24 cellular contexts compared by ENCODE assay signal in genomic region chr7:16900212-16900768, GRCh38. TPM values are rescaled to one million over a fixed set of nuclear protein-coding genes. Genes with fewer than 3 reads are reported as not detected.
DNase-seq lines count a peak whose midpoint lies in the region; ATAC-seq, FAIRE-seq and TF ChIP-seq lines count a peak whose summit lies in the region.
"Had no signal": no experiment of that assay in that cellular context is flagged by ENCODE, and none has a peak within 500 bp of the region (broad histone marks: within the 10 kb centered on the region; RNA-seq: fewer than 3 reads in every experiment).

No MANE protein-coding gene starts in this region.

- WGBS in HepG2 (ENCODE audit: low lambda C conversion rate) = 41% methylated on average over 3 of the region's 4 CpGs
- 59% methylated on average over 2 of the region's 4 CpGs for whole genome bisulfite sequencing in right lobe of liver (ENCODE audit: insufficient coverage, low coverage, low lambda C conversion rate, missing lambda C conversion rate)

- CTCF ChIA-PET in HepG2 (lab: Yijun Ruan, JAX; ENCODE audit: low intra/inter-chr PET ratio, low total read pairs) = no interaction called here

- no peak overlapping the region for H3K4me2 ChIP-seq in HepG2 (ENCODE audit: low read depth, low read length)

- no peaks in the 10 kb centered on the region for H3K9me3 ChIP-seq in HepG2 (ENCODE audit: low read length)
- H3K9me3 ChIP-seq in right lobe of liver = no peaks in the 10 kb centered on the region
- no peaks in the 10 kb centered on the region for H3K9me3 ChIP-seq in RWPE2 (ENCODE audit: severe bottlenecking)
- no peaks in the 10 kb centered on the region for H3K9me3 ChIP-seq in T-helper 17 cell (ENCODE audit: control insufficient read depth, low read length, poor library complexity, severe bottlenecking)

- no peaks in the 10 kb centered on the region for H3K79me2 ChIP-seq in HepG2 (ENCODE audit: insufficient read depth, low read length)

- H3K9ac ChIP-seq in HepG2 (ENCODE audit: insufficient read depth, low read depth, low read length) = no peak overlapping the region

- TF ChIP-seq EP300 in HepG2 (IDR thresholded peaks at IDR 0.05; ENCODE audit: low read depth in 2 of 2, low read length in 2 of 2) (no peak), HepG2 (CRISPR knock-in tag; IDR thresholded peaks at IDR 0.05; ENCODE audit: borderline replicate concordance) (no peak)

- intact Hi-C loops in HepG2 (cut with micrococcal nuclease; ENCODE audit: unreplicated experiment) (no loop called here), right lobe of liver (cut with DNase I) (no loop called here)

- no peaks in the 10 kb centered on the region for H4K20me1 ChIP-seq in HepG2 (ENCODE audit: insufficient read depth, low read length)

- no peaks in the 10 kb centered on the region for H3K36me3 ChIP-seq in HepG2 (replicated peaks in 1 of 2; ENCODE audit: control insufficient read depth in 1 of 2, insufficient read depth in 2 of 2, low read length in 2 of 2)
- H3K36me3 ChIP-seq in right lobe of liver = no peaks in the 10 kb centered on the region
- H3K36me3 ChIP-seq in RWPE2 (ENCODE audit: low read depth) = no peaks in the 10 kb centered on the region
- H3K36me3 ChIP-seq in brain microvascular endothelial cell (replicated peaks) = no peaks in the 10 kb centered on the region

- no peak for FAIRE-seq in HepG2 (lab: Jason Lieb, UNC)
- FAIRE-seq: A204.1 had no signal

- H3K27me3 ChIP-seq in HepG2 (ENCODE audit: control insufficient read depth in 1 of 2, insufficient read depth in 2 of 2, low read length in 2 of 2) = no peaks in the 10 kb centered on the region
- no peaks in the 10 kb centered on the region for H3K27me3 ChIP-seq in right lobe of liver
- H3K27me3 ChIP-seq in RWPE2 (ENCODE audit: insufficient read depth, poor library complexity, severe bottlenecking) = no peaks in the 10 kb centered on the region
- no peaks in the 10 kb centered on the region for H3K27me3 ChIP-seq in brain microvascular endothelial cell (replicated peaks)

- H3K4me3 ChIP-seq in HepG2 (replicated peaks in 1 of 3; ENCODE audit: insufficient read depth in 1 of 3, low read depth in 2 of 3, low read length in 3 of 3) = no peak overlapping the region
- no peak overlapping the region for H3K4me3 ChIP-seq in right lobe of liver
- no peak overlapping the region for H3K4me3 ChIP-seq in RWPE2 (ENCODE audit: severe bottlenecking)
- no peak overlapping the region for H3K4me3 ChIP-seq in epithelial cell of esophagus (ENCODE audit: low read length)
- H3K4me3 ChIP-seq in brain microvascular endothelial cell (ENCODE audit: low read depth, low read length) = no peak overlapping the region

- no peak for TF ChIP-seq CTCF in HepG2 (CRISPR knock-in tag; IDR thresholded peaks at IDR 0.05)
- TF ChIP-seq CTCF in right lobe of liver (IDR thresholded peaks at IDR 0.05) = no peak
- no peak for TF ChIP-seq CTCF in RWPE2 (IDR thresholded peaks at IDR 0.05; ENCODE audit: poor library complexity, severe bottlenecking)
- no peak for TF ChIP-seq CTCF in epithelial cell of esophagus (IDR thresholded peaks at IDR 0.05; ENCODE audit: insufficient read depth, low read depth, low read length, missing control alignments)
- TF ChIP-seq CTCF in brain microvascular endothelial cell (IDR thresholded peaks at IDR 0.05; ENCODE audit: low read depth, low read length, missing control alignments) = no peak

- in situ Hi-C loops in HepG2 (cut with HindIII; ENCODE audit: extremely low pct_ligation_motif_present, low pct_unique_long_range_greater_than_20kb) (no loop called here), brain microvascular endothelial cell (cut with HindIII; ENCODE audit: low pct_ligation_motif_present, low sequenced_read_pairs) (no loop called here)

- H3K27ac Mint-ChIP-seq in T-helper 17 cell = no peak overlapping the region
- H3K27ac Mint-ChIP-seq: CD14-positive monocyte had no signal

- no peaks in the 10 kb centered on the region for H3K4me1 Mint-ChIP-seq in T-helper 17 cell
- H3K4me1 Mint-ChIP-seq: CD14-positive monocyte had no signal

- H3K27me3 Mint-ChIP-seq in T-helper 17 cell = no peaks in the 10 kb centered on the region

- no peaks in the 10 kb centered on the region for H3K36me3 Mint-ChIP-seq in T-helper 17 cell (ENCODE audit: low read depth)
- H3K36me3 Mint-ChIP-seq: CD14-positive monocyte had no signal

- H2AFZ ChIP-seq in HepG2 (ENCODE audit: low read length) = no peak overlapping the region

- H3K27ac ChIP-seq in HepG2 (ENCODE audit: extremely low read length, insufficient read depth, low read length) = no peak overlapping the region
- no peak overlapping the region for H3K27ac ChIP-seq in right lobe of liver
- H3K27ac ChIP-seq in RWPE2 (ENCODE audit: poor library complexity, severe bottlenecking) = peak overlapping the region; percentile 26
- no peak overlapping the region for H3K27ac ChIP-seq in brain microvascular endothelial cell

- ATAC-seq in HepG2 (no peak), right lobe of liver (no peak), RWPE2 (ENCODE audit: low read depth) (no peak), T-helper 17 cell (no peak)
- ATAC-seq: HCT116, SK-N-SH treated with all-trans-retinoic acid at 6 μM for 48 hours had no signal

- TF ChIP-seq POLR2A in HepG2 (IDR thresholded peaks at IDR 0.05; ENCODE audit: insufficient read depth in 1 of 2, low read depth in 2 of 2, low read length in 2 of 2) = no peak
- no peak for TF ChIP-seq POLR2A in right lobe of liver (IDR thresholded peaks at IDR 0.05)

- no TSS peak for BruUV-seq in HepG2 (replicated peaks; lab: Mats Ljungman, UMichigan)

- TF ChIP-seq RAD21 in HepG2 (CRISPR knock-in tag; IDR thresholded peaks at IDR 0.05) = no peak

- POLR2A ChIA-PET in HepG2 (lab: Yijun Ruan, JAX) = no interaction called here

- peaks cover 4% of the 10 kb centered on the region for H3K4me1 ChIP-seq in HepG2 (ENCODE audit: insufficient read depth, low read length)
- H3K4me1 ChIP-seq in right lobe of liver = no peaks in the 10 kb centered on the region
- peaks cover 7% of the 10 kb centered on the region for H3K4me1 ChIP-seq in RWPE2 (ENCODE audit: insufficient read depth, poor library complexity, severe bottlenecking)

- H3K4me3 Mint-ChIP-seq in T-helper 17 cell = no peak overlapping the region
- H3K4me3 Mint-ChIP-seq: CD14-positive monocyte had no signal

- DNase-seq in HepG2 (ENCODE audit: low spot score) (no peak), right lobe of liver (no peak), RWPE2 (ENCODE audit: low spot score) (no peak), epithelial cell of esophagus (ENCODE audit: low read depth) (peak; percentile 71), Kasumi-1 (lab: John Stamatoyannopoulos, UW) (no peak), T-helper 17 cell (no peak), brain microvascular endothelial cell (no peak)
- DNase-seq in stimulated activated CD8-positive, alpha-beta memory T cell treated with anti-CD3 and anti-CD28 coated beads, Interleukin-4, amount 100 ng/mL, for 48 hours = no peak
- DNase-seq: GDM1, GOT3, NCI-H1105 treated with DMSO at 0.1 percent for 48 hours, NCI-H1694, NCI-H2081 treated with DMSO at 0.1 percent for 48 hours, NCI-H2171 treated with DMSO at 0.1 percent for 48 hours, NCI-H524 treated with DMSO at 0.1 percent for 48 hours, SHP77 treated with DMSO at 0.1 percent for 48 hours had no signal

TF ChIP-seq in HepG2, 621 proteins besides CTCF, POLR2A, EP300 and RAD21 (continues in another document):
- TF ChIP-seq CEBPB (IDR thresholded peaks at IDR 0.05; ENCODE audit: borderline replicate concordance, low read depth, low read length) = peak; percentile 73
- 0 out of 2 replicates have a peak, but pooled peaks have one; percentile 13 for TF ChIP-seq CEBPG (CRISPR knock-in tag; IDR thresholded peaks at IDR 0.05)

RNA-seq across cellular contexts. Expression of gene AGR3, which starts 18.5 kb away (rescaled TPM):
- total RNA-seq in HepG2 (2016; rRNA removed; fragmentation: Illumina TruSeq; extraction: Trizol) = not detected in 2 replicates
- not detected in 2 replicates for total RNA-seq in HepG2 (2016; cell fraction: cytosol; rRNA removed; fragmentation: Illumina TruSeq; extraction: Trizol; ENCODE audit: low read depth)
- total RNA-seq in HepG2 (2016; cell fraction: insoluble cytoplasmic fraction; rRNA removed; fragmentation: Illumina TruSeq; extraction: Trizol) = not detected in 2 replicates
- total RNA-seq in HepG2 (2016; cell fraction: membrane; rRNA removed; fragmentation: Illumina TruSeq; extraction: Trizol) = not detected in 2 replicates
- not detected in 2 replicates for total RNA-seq in HepG2 (2016; cell fraction: nucleus; rRNA removed; fragmentation: Illumina TruSeq; extraction: Trizol)
- not detected in 2 replicates for polyA plus RNA-seq in HepG2 (2011; rRNA removed)
- not detected in 2 replicates for polyA plus RNA-seq in HepG2 (2011; cell fraction: cytosol; rRNA removed)
- polyA plus RNA-seq in HepG2 (2011; cell fraction: nucleus; rRNA removed) = not detected in 2 replicates
- polyA plus RNA-seq in HepG2 (2012) = not detected in 2 replicates
- polyA plus RNA-seq in HepG2 (2016; cell fraction: cytosol; fragmentation: Illumina TruSeq; extraction: Trizol; ENCODE audit: low read depth) = not detected in 2 replicates
- not detected in 2 replicates for polyA plus RNA-seq in HepG2 (2016; cell fraction: insoluble cytoplasmic fraction; fragmentation: Illumina TruSeq; extraction: Trizol; ENCODE audit: low read depth)
- not detected in 2 replicates for polyA plus RNA-seq in HepG2 (2016; cell fraction: membrane; fragmentation: Illumina TruSeq; extraction: Trizol; ENCODE audit: low read depth)
- not detected in 2 replicates for polyA plus RNA-seq in HepG2 (2016; cell fraction: nucleus; fragmentation: Illumina TruSeq; extraction: Trizol; ENCODE audit: insufficient read depth, low read depth)
- not detected in 2 replicates for polyA minus RNA-seq in HepG2 (2011; rRNA and poly(A)+ RNA removed; ENCODE audit: low replicate concordance)
- polyA minus RNA-seq in HepG2 (2011; cell fraction: cytosol; rRNA and poly(A)+ RNA removed) = not detected in 2 replicates
- polyA minus RNA-seq in HepG2 (2011; cell fraction: nucleus; rRNA and poly(A)+ RNA removed) = not detected in 2 replicates
- not detected for total RNA-seq in right lobe of liver
- not detected for total RNA-seq in T-helper 17 cell
- total RNA-seq: Daoy, HT1080, M059J, RPMI7951 had no signal
- polyA plus RNA-seq: CD14-positive monocyte had no signal
